ENCODE assay signal across 17 cellular contexts in the genomic region with DNA sequence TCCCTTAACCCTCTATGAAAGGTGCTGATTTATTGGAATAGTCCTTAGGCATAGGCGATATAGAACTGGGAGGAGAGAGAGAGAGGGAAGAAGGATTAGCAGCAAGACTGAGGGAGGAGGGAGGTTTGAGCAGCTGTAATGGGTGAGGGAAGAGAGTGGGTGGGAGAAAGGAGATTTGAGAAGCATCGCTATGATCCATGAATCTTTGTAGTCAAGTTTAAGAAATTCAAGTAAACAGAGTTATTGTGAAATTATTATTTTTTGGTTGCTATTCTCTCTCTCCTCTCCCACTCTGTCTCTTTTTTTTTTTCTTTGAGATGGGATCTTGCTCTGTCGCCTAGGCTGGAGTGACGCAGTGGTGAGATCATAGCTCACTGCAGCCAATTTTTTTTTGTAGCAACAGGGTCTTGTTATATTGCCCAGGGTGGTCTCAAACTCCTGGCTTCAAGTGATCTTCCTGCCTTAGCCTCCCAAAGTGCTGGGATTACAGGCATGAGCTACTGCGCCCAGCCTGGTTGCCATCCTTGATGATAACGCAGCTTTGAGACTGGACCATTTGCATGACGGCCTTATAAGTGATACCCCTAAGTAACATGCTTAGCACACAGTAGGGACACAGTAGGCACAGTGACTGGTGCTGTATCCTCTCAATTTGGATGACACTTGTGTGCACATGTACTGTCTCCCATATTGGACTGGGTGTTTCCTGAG. TPM values are rescaled to one million over a fixed set of nuclear protein-coding genes. Genes with fewer than 3 reads are reported as not detected.
DNase-seq lines count a peak whose midpoint lies in the region; FAIRE-seq and TF ChIP-seq lines count a peak whose summit lies in the region.
"Had no signal": no experiment of that assay in that cellular context is flagged by ENCODE, and none has a peak within 500 bp of the region (broad histone marks: within the 10 kb centered on the region; RNA-seq: fewer than 3 reads in every experiment).

No MANE protein-coding gene starts in this region.

- H3K4me3 Mint-ChIP-seq in HFFc6 (no peak overlapping the region), astrocyte (ENCODE audit: unreplicated experiment) (no peak overlapping the region)
- H3K4me3 Mint-ChIP-seq: CD4-positive, alpha-beta T cell; memory B cell; stimulated activated memory B cell treated with anti-CD40 and anti-IgM and Interleukin-4, amounts not matched to agents 10 μg/mL and 1 μg/mL and 100 μg/mL, for 72 hours had no signal

- no peak overlapping the region for H3K4me3 ChIP-seq in astrocyte (ENCODE audit: insufficient read depth, low read depth, low read length)
- H3K4me3 ChIP-seq in stomach smooth muscle (ENCODE audit: low read length in 2 of 2) = no peak overlapping the region

- H4K20me1 ChIP-seq in astrocyte (ENCODE audit: insufficient read depth, low read length) = no peaks in the 10 kb centered on the region

- FAIRE-seq in astrocyte (lab: Jason Lieb, UNC) = no peak
- FAIRE-seq: endothelial cell of umbilical vein, GM12892, GM19239 had no signal

- H3K9me3 Mint-ChIP-seq in HFFc6 (peaks cover 24% of the 10 kb centered on the region), astrocyte (ENCODE audit: unreplicated experiment) (peaks cover 13% of the 10 kb centered on the region)

- peak overlapping the region; percentile 93 for H3K27ac Mint-ChIP-seq in HFFc6
- H3K27ac Mint-ChIP-seq in astrocyte (ENCODE audit: unreplicated experiment) = no peak overlapping the region
- H3K27ac Mint-ChIP-seq: memory B cell; stimulated activated memory B cell treated with anti-CD40 and anti-IgM and Interleukin-4, amounts not matched to agents 10 μg/mL and 1 μg/mL and 100 μg/mL, for 72 hours had no signal

- H3K4me1 Mint-ChIP-seq in HFFc6 (ENCODE audit: low read depth) (peaks cover 52% of the 10 kb centered on the region), astrocyte (ENCODE audit: low read depth, unreplicated experiment) (peaks cover 16% of the 10 kb centered on the region)

- H3K27ac ChIP-seq in astrocyte (ENCODE audit: low read depth, low read length) (peak overlapping the region; percentile 43), stomach smooth muscle (ENCODE audit: low read length) (peak overlapping the region; percentile 31)

- H3K9ac ChIP-seq in astrocyte (ENCODE audit: low read length) = peak overlapping the region; percentile 3
- H3K9ac ChIP-seq in stomach smooth muscle (ENCODE audit: low read length in 2 of 2) = no peak overlapping the region

- H3K36me3 ChIP-seq in astrocyte (ENCODE audit: insufficient read depth, low read length) (no peaks in the 10 kb centered on the region), stomach smooth muscle (ENCODE audit: control insufficient read depth in 2 of 2, insufficient read depth in 2 of 2, low read length in 2 of 2) (no peaks in the 10 kb centered on the region)

- intact Hi-C loops in posterior cingulate gyrus (cut with DNase I) = no loop called here

- peaks cover 2% of the 10 kb centered on the region for H3K27me3 ChIP-seq in astrocyte (ENCODE audit: insufficient read depth, low read length)
- H3K27me3 ChIP-seq in stomach smooth muscle (ENCODE audit: control insufficient read depth in 1 of 2, insufficient read depth in 2 of 2, low read length in 2 of 2) = no peaks in the 10 kb centered on the region

- H3K4me1 ChIP-seq in astrocyte (ENCODE audit: insufficient read depth, low read length) = peaks cover 26% of the 10 kb centered on the region
- H3K4me1 ChIP-seq in stomach smooth muscle (ENCODE audit: control insufficient read depth, insufficient read depth, low read length) = no peaks in the 10 kb centered on the region

- H3K79me2 ChIP-seq in astrocyte (ENCODE audit: insufficient read depth, low read length) = no peaks in the 10 kb centered on the region

- no peak for DNase-seq in HFFc6
- no peak for DNase-seq in astrocyte (ENCODE audit: low read depth)
- DNase-seq in iris pigment epithelial cell (ENCODE audit: low read depth) = peak; percentile 62
- no peak for DNase-seq in cortex of kidney (lab: John Stamatoyannopoulos, UW)
- no peak for DNase-seq in NCI-H128 (lab: John Stamatoyannopoulos, UW; ENCODE audit: unreplicated experiment)
- DNase-seq in kidney tubule cell (ENCODE audit: low spot score) = no peak
- no peak for DNase-seq in posterior cingulate gyrus
- DNase-seq: activated CD4-positive, alpha-beta T cell treated with anti-CD3 and anti-CD28 coated beads for 1 hour; Kasumi-1 had no signal

- peak overlapping the region; percentile 7 for H3K4me2 ChIP-seq in astrocyte (ENCODE audit: low read length)

- H3K9me3 ChIP-seq in astrocyte (ENCODE audit: insufficient read depth, low read depth, low read length) (no peaks in the 10 kb centered on the region), stomach smooth muscle (ENCODE audit: control insufficient read depth in 2 of 2, low read length in 2 of 2) (no peaks in the 10 kb centered on the region)

- H2AFZ ChIP-seq in astrocyte (ENCODE audit: low read depth, low read length) = no peak overlapping the region

- no peaks in the 10 kb centered on the region; the same call in 1 of the 2 replicates for H3K27me3 Mint-ChIP-seq in HFFc6 (ENCODE audit: insufficient read depth)
- H3K27me3 Mint-ChIP-seq in astrocyte (ENCODE audit: low read depth, unreplicated experiment) = peaks cover 5% of the 10 kb centered on the region
- H3K27me3 Mint-ChIP-seq: CD4-positive, alpha-beta T cell; memory B cell; stimulated activated memory B cell treated with anti-CD40 and anti-IgM and Interleukin-4, amounts not matched to agents 10 μg/mL and 1 μg/mL and 100 μg/mL, for 72 hours had no signal

- TF ChIP-seq CTCF in HFFc6 (IDR thresholded peaks at IDR 0.05) = no peak
- TF ChIP-seq CTCF in astrocyte (IDR thresholded peaks at IDR 0.05; ENCODE audit: insufficient read depth, low read depth, low read length) = no peak

- H3K36me3 Mint-ChIP-seq in HFFc6 (ENCODE audit: low read depth) = peaks cover 22% of the 10 kb centered on the region
- H3K36me3 Mint-ChIP-seq in astrocyte (ENCODE audit: low read depth, unreplicated experiment) = no peaks in the 10 kb centered on the region

RNA-seq across cellular contexts. Expression of gene TNS4, which starts 21.0 kb away (rescaled TPM):
- total RNA-seq in HFFc6 (2021; fragmentation: NEBNext Ultra II Directional; extraction: Animal tissue kit (Norgen Biotek cat#: 25700)) = under 1 TPM in 1 of 6 experiments, not detected in 5; 0.17 TPM
- not detected in 2 replicates for total RNA-seq in astrocyte
- total RNA-seq: cardiac septum, endothelial cell of umbilical vein had no signal

RNA-seq across cellular contexts. Expression of gene CCR7, which starts 42.9 kb away (rescaled TPM):
- total RNA-seq in HFFc6 (2021; fragmentation: NEBNext Ultra II Directional; extraction: Animal tissue kit (Norgen Biotek cat#: 25700)) = not detected
- total RNA-seq in astrocyte = not detected in 2 replicates
- total RNA-seq: endothelial cell of umbilical vein had no signal
